21 cellular contexts compared by ENCODE assay signal in genomic region chr5:8826491-8826890, GRCh38.
DNase-seq lines count a peak whose midpoint lies in the region; ATAC-seq and TF ChIP-seq lines count a peak whose summit lies in the region.
"Had no signal": no experiment of that assay in that cellular context is flagged by ENCODE, and none has a peak within 500 bp of the region (broad histone marks: within the 10 kb centered on the region; RNA-seq: fewer than 3 reads in every experiment).

No MANE protein-coding gene starts in this region.

- H3K9me3 ChIP-seq in IMR-90 (ENCODE audit: control insufficient read depth, insufficient read depth, low read length) (no peaks in the 10 kb centered on the region), neural progenitor cell (ENCODE audit: low read depth) (no peaks in the 10 kb centered on the region), psoas muscle (no peaks in the 10 kb centered on the region), upper lobe of left lung (no peaks in the 10 kb centered on the region)
- H3K9me3 ChIP-seq: HAP-1 had no signal

- H2BK20ac ChIP-seq in IMR-90 (ENCODE audit: low read depth, low read length): peak overlapping the region; percentile 75

- peaks cover 0 to 6% of the 10 kb centered on the region in 2 experiments; a peak in 1 of 4 replicates for H3K79me1 ChIP-seq in IMR-90 (ENCODE audit: low read depth in 1 of 2, low read length in 2 of 2)

- TF ChIP-seq CTCF in IMR-90 (conservative IDR thresholded peaks at IDR 0.05; ENCODE audit: low read depth, low read length) (no peak), chondrocyte (IDR thresholded peaks at IDR 0.05) (no peak), neural progenitor cell (IDR thresholded peaks at IDR 0.05) (no peak), psoas muscle (IDR thresholded peaks at IDR 0.05) (no peak), upper lobe of left lung (IDR thresholded peaks at IDR 0.05) (no peak)

- TF ChIP-seq POLR2A in IMR-90 (IDR thresholded peaks at IDR 0.05; ENCODE audit: low read depth, low read length): no peak
- no peak for TF ChIP-seq POLR2A in upper lobe of left lung (IDR thresholded peaks at IDR 0.05)

- dilution Hi-C loops in IMR-90 (cut with HindIII; ENCODE audit: low sequenced_read_pairs, unreplicated experiment): no loop called here

- peak overlapping the region; percentile 87 for H2BK15ac ChIP-seq in IMR-90 (ENCODE audit: low read depth, low read length)

- CTCF ChIA-PET in IMR-90 (lab: Yijun Ruan, JAX): no interaction called here

- TF ChIP-seq RAD21 in IMR-90 (IDR thresholded peaks at IDR 0.05; ENCODE audit: low read length): no peak

- H4K8ac ChIP-seq in IMR-90 (ENCODE audit: low read depth in 2 of 2, low read length in 2 of 2): peak overlapping the region; percentile 31 to 51; a peak in 3 of 4 replicates

- H4K5ac ChIP-seq in IMR-90 (ENCODE audit: low read depth, low read length): peak overlapping the region; percentile 82

- H3K27me3 Mint-ChIP-seq in chondrocyte (ENCODE audit: low read depth) (no peaks in the 10 kb centered on the region), neural progenitor cell (ENCODE audit: insufficient read depth, low read depth) (peaks cover 2% of the 10 kb centered on the region)

- H3K4me3 Mint-ChIP-seq in chondrocyte (ENCODE audit: unreplicated experiment): no peak overlapping the region
- H3K4me3 Mint-ChIP-seq in neural progenitor cell: no peak overlapping the region

- ATAC-seq in IMR-90 (ENCODE audit: low read depth) (no peak), psoas muscle (no peak), upper lobe of left lung (ENCODE audit: low FRiP score in 2 of 2) (no peak)
- ATAC-seq: A549, K562, Right ventricle myocardium inferior had no signal

- no peaks in the 10 kb centered on the region for H3K79me2 ChIP-seq in neural progenitor cell (ENCODE audit: low read depth)

- peak; percentile 18 for DNase-seq in COLO829 (ENCODE audit: low spot score)
- DNase-seq in IMR-90: no peak
- no peak for DNase-seq in chondrocyte (ENCODE audit: low spot score)
- no peak for DNase-seq in neural progenitor cell (ENCODE audit: low spot score)
- no peak for DNase-seq in psoas muscle
- DNase-seq in NCI-H1694 (lab: John Stamatoyannopoulos, UW): no peak
- no peak for DNase-seq in posterior vena cava (ENCODE audit: low spot score)
- DNase-seq in upper lobe of left lung: no peak
- DNase-seq: C1 segment of cervical spinal cord, EL, NCI-H1048, NCI-H146, NCI-H2081 treated with DMSO at 0.1 percent for 48 hours, NCI-H510A treated with DMSO at 0.1 percent for 48 hours, NCI-H82, PC-9 had no signal

- H3K4me1 Mint-ChIP-seq in chondrocyte (ENCODE audit: low read depth) (peaks cover 59% of the 10 kb centered on the region), neural progenitor cell (peaks cover 47% of the 10 kb centered on the region)

- H2AFZ ChIP-seq in IMR-90 (replicated peaks; ENCODE audit: low read length, poor library complexity) (no peak overlapping the region), neural progenitor cell (replicated peaks) (no peak overlapping the region)
- H2AFZ ChIP-seq: PC-9 had no signal

- H3K4me3 ChIP-seq in IMR-90 (ENCODE audit: insufficient read depth, low read depth, low read length): no peak overlapping the region
- no peak overlapping the region for H3K4me3 ChIP-seq in neural progenitor cell
- no peak overlapping the region for H3K4me3 ChIP-seq in psoas muscle
- H3K4me3 ChIP-seq in upper lobe of left lung: no peak overlapping the region
- H3K4me3 ChIP-seq: A549, HAP-1, K562, PC-9, SK-N-MC had no signal

- no peak overlapping the region for H3K56ac ChIP-seq in IMR-90 (ENCODE audit: extremely low read depth, insufficient read depth, low read length)

- H3K27ac ChIP-seq in IMR-90 (ENCODE audit: insufficient read depth, low read length) (peak overlapping the region; percentile 50; the same call in 1 of the 2 replicates), neural progenitor cell (no peak overlapping the region), psoas muscle (no peak overlapping the region), upper lobe of left lung (no peak overlapping the region)
- H3K27ac ChIP-seq: PC-9, SK-N-MC had no signal

- intact Hi-C loops in IMR-90 (cut with micrococcal nuclease) (loop anchor here (5.0 kb wide), 3 partner anchors 59 to 716 kb away; no protein-coding TSS in a partner anchor), psoas muscle (cut with DNase I) (no loop called here), posterior vena cava (cut with DNase I) (no loop called here)

- no peaks in the 10 kb centered on the region for H3K36me3 ChIP-seq in IMR-90 (ENCODE audit: control insufficient read depth, insufficient read depth, low read length)
- H3K36me3 ChIP-seq in neural progenitor cell: no peaks in the 10 kb centered on the region
- no peaks in the 10 kb centered on the region for H3K36me3 ChIP-seq in psoas muscle (ENCODE audit: insufficient read depth in 1 of 2, low read depth in 1 of 2)
- no peaks in the 10 kb centered on the region for H3K36me3 ChIP-seq in upper lobe of left lung
- H3K36me3 ChIP-seq: HAP-1 had no signal

- peak overlapping the region; percentile 6 for H3K27ac Mint-ChIP-seq in chondrocyte (ENCODE audit: unreplicated experiment)
- H3K27ac Mint-ChIP-seq in neural progenitor cell: peak overlapping the region; percentile 35

- H3K36me3 Mint-ChIP-seq in chondrocyte (ENCODE audit: low read depth): peaks cover 11% of the 10 kb centered on the region
- H3K36me3 Mint-ChIP-seq in neural progenitor cell: no peaks in the 10 kb centered on the region

- peak overlapping the region; percentile 78 for H4K91ac ChIP-seq in IMR-90 (ENCODE audit: insufficient read depth, low read depth, low read length)

- H3K27me3 ChIP-seq in IMR-90 (ENCODE audit: control insufficient read depth, insufficient read depth, low read length) (no peaks in the 10 kb centered on the region), neural progenitor cell (no peaks in the 10 kb centered on the region), psoas muscle (ENCODE audit: insufficient read depth in 3 of 3, low read length in 2 of 3) (no peaks in the 10 kb centered on the region), upper lobe of left lung (no peaks in the 10 kb centered on the region)

- H2BK120ac ChIP-seq in IMR-90 (ENCODE audit: low read depth, low read length): peak overlapping the region; percentile 99

- H3K9me1 ChIP-seq in IMR-90 (ENCODE audit: insufficient read depth, low read length): peaks cover 23% of the 10 kb centered on the region

- peak overlapping the region; percentile 77 for H3K18ac ChIP-seq in IMR-90 (ENCODE audit: low read depth, low read length)

- H2AK9ac ChIP-seq in IMR-90 (replicated peaks; ENCODE audit: low read depth, low read length, poor library complexity): no peak overlapping the region

- no peak overlapping the region for H3K9ac ChIP-seq in IMR-90 (ENCODE audit: low read depth, low read length)
- no peak overlapping the region for H3K9ac ChIP-seq in neural progenitor cell

- H3F3A ChIP-seq in neural progenitor cell (ENCODE audit: low read depth): no peaks in the 10 kb centered on the region

- POLR2A ChIA-PET in IMR-90 (lab: Charles Lee; ENCODE audit: unreplicated experiment): no interaction called here

- no peaks in the 10 kb centered on the region; the same call in 1 of the 2 replicates for H4K20me1 ChIP-seq in IMR-90 (ENCODE audit: insufficient read depth, low read length)
- H4K20me1 ChIP-seq in neural progenitor cell (ENCODE audit: low read depth): no peaks in the 10 kb centered on the region

- H3K4me2 ChIP-seq in IMR-90 (ENCODE audit: low read depth, low read length) (no peak overlapping the region), neural progenitor cell (peak overlapping the region; percentile 17)
- H3K4me2 ChIP-seq: PC-9 had no signal

- peak overlapping the region; percentile 98 for H3K4ac ChIP-seq in IMR-90 (ENCODE audit: low read depth, low read length)

- BruUV-seq in IMR-90 (replicated peaks; lab: Mats Ljungman, UMichigan): no TSS peak

- peak overlapping the region; percentile 54 for H3K14ac ChIP-seq in IMR-90 (replicated peaks; ENCODE audit: low read depth, low read length)

- WGBS in IMR-90 (ENCODE audit: extremely low coverage in 2 of 2, insufficient read length in 1 of 2), 2 experiments: no CpG with 5 or more reads among the region's 2 CpGs
- WGBS in psoas muscle, 3 donors: 46 to 53% (median 52%) methylated on average over 2 of the region's 2 CpGs
- WGBS in upper lobe of left lung, 2 donors: 43 to 53% methylated on average over 2 of the region's 2 CpGs

- H2BK5ac ChIP-seq in IMR-90 (ENCODE audit: low read depth, low read length, poor library complexity, severe bottlenecking): no peak overlapping the region

- peak overlapping the region; percentile 86 for H2AK5ac ChIP-seq in IMR-90 (ENCODE audit: low read depth, low read length)

- H3K23ac ChIP-seq in IMR-90 (ENCODE audit: low read depth, low read length): peak overlapping the region; percentile 23; the same call in 1 of the 2 replicates

- no peak for TF ChIP-seq EP300 in upper lobe of left lung (IDR thresholded peaks at IDR 0.05)

- in situ Hi-C loops in IMR-90 (cut with MboI; ENCODE audit: low sequenced_read_pairs): no loop called here

- H3K9me3 Mint-ChIP-seq in chondrocyte (ENCODE audit: low read depth) (peaks cover 17% of the 10 kb centered on the region), neural progenitor cell (peaks cover 11% of the 10 kb centered on the region)

- H3K4me1 ChIP-seq in IMR-90 (ENCODE audit: control insufficient read depth, insufficient read depth, low read length) (peaks cover 25% of the 10 kb centered on the region), neural progenitor cell (peaks cover 22% of the 10 kb centered on the region), psoas muscle (no peaks in the 10 kb centered on the region), upper lobe of left lung (no peaks in the 10 kb centered on the region)
- H3K4me1 ChIP-seq: HAP-1 had no signal

TF ChIP-seq in IMR-90, 13 proteins besides CTCF, POLR2A, EP300 and RAD21 (continues in another document):
- TF ChIP-seq ELK1 (IDR thresholded peaks at IDR 0.05; ENCODE audit: borderline replicate concordance, low read depth, low read length) (no peak), MXI1 (IDR thresholded peaks at IDR 0.05; ENCODE audit: borderline replicate concordance, low read depth, low read length) (no peak), NFE2L2 (IDR thresholded peaks at IDR 0.05; ENCODE audit: low read depth, low read length) (no peak), CHD1 (IDR thresholded peaks at IDR 0.05; ENCODE audit: low read depth, low read length) (no peak)
